13 cellular contexts compared by ENCODE assay signal in genomic region chr3:40765884-40766283, GRCh38.
DNase-seq lines count a peak whose midpoint lies in the region; ATAC-seq and TF ChIP-seq lines count a peak whose summit lies in the region.
"Had no signal": no experiment of that assay in that cellular context is flagged by ENCODE, and none has a peak within 500 bp of the region (broad histone marks: within the 10 kb centered on the region; RNA-seq: fewer than 3 reads in every experiment).

No MANE protein-coding gene starts in this region.

- H3K9me3 ChIP-seq in GM23248 (ENCODE audit: low read depth): no peaks in the 10 kb centered on the region
- peaks cover 0 to 3% of the 10 kb centered on the region in 2 donors for H3K9me3 ChIP-seq in left lung
- H3K9me3 ChIP-seq: prostate gland had no signal

- H3K4me2 ChIP-seq in GM23248 (ENCODE audit: unreplicated experiment): no peak overlapping the region

- no peak overlapping the region for H3K27ac ChIP-seq in GM23248
- no peak overlapping the region for H3K27ac ChIP-seq in left lung
- H3K27ac ChIP-seq: prostate gland had no signal

- no peak overlapping the region for H2AFZ ChIP-seq in GM23248

- TF ChIP-seq CTCF in left lung (IDR thresholded peaks at IDR 0.05): no peak

- H3K36me3 ChIP-seq in GM23248 (ENCODE audit: low read depth) (no peaks in the 10 kb centered on the region), left lung (no peaks in the 10 kb centered on the region)
- H3K36me3 ChIP-seq: prostate gland had no signal

- intact Hi-C loops in left lung (cut with DNase I): no loop called here

- H3K9me2 ChIP-seq in GM23248 (ENCODE audit: insufficient read depth): no peaks in the 10 kb centered on the region

- H3K4me3 ChIP-seq in GM23248 (no peak overlapping the region), left lung (no peak overlapping the region)
- H3K4me3 ChIP-seq: prostate gland had no signal

- no peaks in the 10 kb centered on the region for H3K79me2 ChIP-seq in GM23248 (ENCODE audit: insufficient read depth)

- H3K27me3 ChIP-seq in GM23248 (replicated peaks; ENCODE audit: insufficient read depth) (no peaks in the 10 kb centered on the region), left lung (no peaks in the 10 kb centered on the region)

- H3K9ac ChIP-seq in GM23248: no peak overlapping the region

- peak; percentile 47 for DNase-seq in GM23248
- no peak for DNase-seq in left lung
- DNase-seq in NCI-H510A (lab: John Stamatoyannopoulos, UW): no peak
- no peak for DNase-seq in AG08395 (ENCODE audit: low spot score)
- no peak for DNase-seq in effector CD8-positive, alpha-beta T cell (lab: John Stamatoyannopoulos, UW)
- DNase-seq: activated T-cell treated with anti-CD3 and anti-CD28 coated beads, Interleukin-2, amount 50 U/mL, for 72 hours; CD8-positive, alpha-beta T cell; H7; RPMI8226 had no signal

- in situ Hi-C loops in GM23248 (cut with MboI): no loop called here

- ATAC-seq in GM18520 (IDR thresholded peaks at IDR 0.05; ENCODE audit: unreplicated experiment): peak; percentile 89
- peak; percentile 49 for ATAC-seq in HG03469 (IDR thresholded peaks at IDR 0.05; ENCODE audit: unreplicated experiment)
- ATAC-seq in left lung: peak; percentile 68
- no peak for ATAC-seq in HG02852 (IDR thresholded peaks at IDR 0.05; ENCODE audit: unreplicated experiment)
- ATAC-seq: CD8-positive, alpha-beta T cell had no signal

- no peaks in the 10 kb centered on the region for H3F3A ChIP-seq in GM23248 (ENCODE audit: insufficient read depth)

- H3K4me1 ChIP-seq in GM23248 (ENCODE audit: insufficient read depth) (no peaks in the 10 kb centered on the region), left lung (no peaks in the 10 kb centered on the region)
- H3K4me1 ChIP-seq: prostate gland had no signal

- H4K20me1 ChIP-seq in GM23248 (ENCODE audit: insufficient read depth): no peaks in the 10 kb centered on the region

- 0 to 5% methylated on average over 3 of the region's 3 CpGs for WGBS in GM23248 (ENCODE audit: low coverage in 1 of 2, low lambda C conversion rate in 2 of 2, missing lambda C conversion rate in 2 of 2), 2 experiments
